15 cellular contexts compared by ENCODE assay signal in genomic region chr1:3886691-3887090, GRCh38. TPM values are rescaled to one million over a fixed set of nuclear protein-coding genes. Genes with fewer than 3 reads are reported as not detected.
DNase-seq lines count a peak whose midpoint lies in the region; ATAC-seq and TF ChIP-seq lines count a peak whose summit lies in the region.
"Had no signal": no experiment of that assay in that cellular context is flagged by ENCODE, and none has a peak within 500 bp of the region (broad histone marks: within the 10 kb centered on the region; RNA-seq: fewer than 3 reads in every experiment).

No MANE protein-coding gene starts in this region.

- TF ChIP-seq CTCF in lower lobe of right lung (IDR thresholded peaks at IDR 0.05): no peak

- H3K27me3 ChIP-seq in lower lobe of right lung (ENCODE audit: low read depth) (no peaks in the 10 kb centered on the region), aorta (ENCODE audit: control insufficient read depth in 1 of 2, insufficient read depth in 2 of 2, low read length in 1 of 2) (no peaks in the 10 kb centered on the region)

- ATAC-seq in Right ventricle myocardium superior (ENCODE audit: poor library complexity): no peak
- ATAC-seq in lower lobe of right lung: no peak
- no peak for ATAC-seq in aorta (ENCODE audit: low FRiP score)

- H3K9me3 ChIP-seq in lower lobe of right lung (no peaks in the 10 kb centered on the region), aorta (ENCODE audit: control insufficient read depth, low read length) (no peaks in the 10 kb centered on the region)
- H3K9me3 ChIP-seq: Caco-2 had no signal

- H3K36me3 ChIP-seq in lower lobe of right lung (peaks cover 86% of the 10 kb centered on the region), aorta (ENCODE audit: control insufficient read depth in 1 of 2, insufficient read depth in 2 of 2, low read length in 1 of 2) (peaks cover 4 to 8% of the 10 kb centered on the region in 2 donors)

- intact Hi-C loops in cardiac septum (cut with DNase I) (no loop called here), Right ventricle myocardium superior (cut with DNase I) (no loop called here), lower lobe of right lung (cut with DNase I) (no loop called here), aorta (cut with DNase I) (no loop called here)

- no peak overlapping the region for H3K27ac ChIP-seq in lower lobe of right lung
- H3K27ac ChIP-seq in aorta (ENCODE audit: low read depth in 1 of 2, low read length in 2 of 2): no peak overlapping the region

- WGBS in aorta, 2 donors: 84 to 87% methylated on average over 8 of the region's 8 CpGs

- H3K4me1 ChIP-seq in lower lobe of right lung (peaks cover 6% of the 10 kb centered on the region), aorta (ENCODE audit: control insufficient read depth in 1 of 2, insufficient read depth in 2 of 2, low read length in 2 of 2) (no peaks in the 10 kb centered on the region)
- H3K4me1 ChIP-seq: Caco-2 had no signal

- DNase-seq in cardiac septum (ENCODE audit: low spot score) (peak; percentile 56), Right ventricle myocardium superior (no peak), KBM-7 (peak; percentile 39), lower lobe of right lung (peak; percentile 18), aorta (peak; percentile 29 to 43), amniotic stem cell (lab: John Stamatoyannopoulos, UW) (no peak), dedifferentiated amniotic fluid mesenchymal stem cell (ENCODE audit: extremely low spot score) (no peak)
- DNase-seq: ACHN, AML-193, Caco-2, DMS153, NCI-H187, NCI-H226, NCI-H524 treated with DMSO at 0.1 percent for 48 hours, SIG-M5 had no signal

- H3K4me3 ChIP-seq in lower lobe of right lung (no peak overlapping the region), aorta (ENCODE audit: low read length in 2 of 2) (no peak overlapping the region)

- in situ Hi-C loops in KBM-7 (cut with MboI; ENCODE audit: low pct_unique_long_range_greater_than_20kb, low sequenced_read_pairs): no loop called here

RNA-seq across cellular contexts. Expression of gene C1orf174, which starts 13.4 kb away (rescaled TPM):
- total RNA-seq in cardiac septum: 11.5 TPM
- 12.6 TPM for total RNA-seq in Right ventricle myocardium superior
- total RNA-seq in lower lobe of right lung: 19.8 TPM
- total RNA-seq in aorta: 10 to 100 TPM; 16.7 to 19.8 TPM
- 10 to 100 TPM; 12.6 to 15.6 TPM for polyA plus RNA-seq in aorta

RNA-seq across cellular contexts. Expression of gene DFFB, which starts 29.4 kb away (rescaled TPM):
- total RNA-seq in cardiac septum (2.9 TPM), Right ventricle myocardium superior (2.8 TPM), lower lobe of right lung (10.6 TPM), aorta (10 to 100 TPM in 1 of 2 donors, 1 to 10 TPM in 1; 5.7 to 10.2 TPM)
- 1 to 10 TPM; 4.3 to 8.1 TPM for polyA plus RNA-seq in aorta

RNA-seq across cellular contexts. Expression of gene CEP104, which starts 29.7 kb away (rescaled TPM):
- total RNA-seq in cardiac septum: 32.0 TPM
- total RNA-seq in Right ventricle myocardium superior: 32.3 TPM
- 53.9 TPM for total RNA-seq in lower lobe of right lung
- total RNA-seq in aorta: 10 to 100 TPM; 47.8 to 53.6 TPM
- 1 to 10 TPM; 8.1 to 8.5 TPM for polyA plus RNA-seq in aorta

Comparison
In these comparisons a context has a peak if more than half of its experiments do, and no peak if none do; other contexts are left out.
1. DNase-seq: peak in cardiac septum (single experiment), KBM-7 (single experiment), lower lobe of right lung (single experiment) and aorta (2 of 2); none in Right ventricle myocardium superior (single experiment), amniotic stem cell (single experiment) and dedifferentiated amniotic fluid mesenchymal stem cell (single experiment).